Comparison of ENCODE assay signal across 1 cellular context in the genomic region with DNA sequence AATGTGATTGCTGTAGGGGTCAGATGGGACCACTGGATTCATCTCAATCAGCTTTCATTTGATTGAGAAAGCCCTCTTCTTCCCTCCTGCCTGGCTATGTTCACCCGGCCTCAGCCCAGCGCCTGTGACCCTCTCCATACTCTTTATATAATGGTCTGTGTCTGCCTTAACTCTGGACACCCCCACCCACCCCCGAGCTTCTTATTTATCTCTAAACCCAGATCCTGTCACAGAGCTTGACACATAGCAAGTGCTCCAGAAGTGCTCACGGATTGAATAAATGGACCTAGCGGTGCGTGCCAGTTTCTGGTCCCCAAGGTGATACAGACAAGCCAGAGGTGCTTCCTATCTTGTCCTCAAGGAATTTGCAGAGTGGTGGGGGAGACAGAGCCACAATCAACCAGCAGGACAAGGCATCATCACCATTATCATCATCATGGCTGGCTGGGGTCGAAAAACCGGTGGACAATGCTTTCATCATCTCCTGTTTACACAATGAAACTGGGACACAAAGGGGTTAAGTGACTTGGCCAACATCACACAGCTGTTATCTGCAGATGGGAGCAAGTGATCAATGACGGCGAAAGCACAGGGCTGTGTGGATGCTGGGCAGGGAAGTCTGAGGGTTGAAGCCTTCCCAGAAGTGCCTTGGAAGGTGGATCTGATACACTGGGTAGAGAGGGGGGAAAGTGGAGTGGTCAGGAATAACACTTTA.
TF ChIP-seq lines count a peak whose summit lies in the region.

No MANE protein-coding gene starts in this region.

TF ChIP-seq in K562, 482 proteins besides CTCF, POLR2A, EP300 and RAD21 (continued from another document):
- TF ChIP-seq, protein P1, sequence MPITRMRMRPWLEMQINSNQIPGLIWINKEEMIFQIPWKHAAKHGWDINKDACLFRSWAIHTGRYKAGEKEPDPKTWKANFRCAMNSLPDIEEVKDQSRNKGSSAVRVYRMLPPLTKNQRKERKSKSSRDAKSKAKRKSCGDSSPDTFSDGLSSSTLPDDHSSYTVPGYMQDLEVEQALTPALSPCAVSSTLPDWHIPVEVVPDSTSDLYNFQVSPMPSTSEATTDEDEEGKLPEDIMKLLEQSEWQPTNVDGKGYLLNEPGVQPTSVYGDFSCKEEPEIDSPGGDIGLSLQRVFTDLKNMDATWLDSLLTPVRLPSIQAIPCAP (CRISPR knock-in tag; IDR thresholded peaks at IDR 0.05; ENCODE audit: borderline replicate concordance): no peak
- TF ChIP-seq TRIM24 (IDR thresholded peaks at IDR 0.05) (peak; percentile 28 to 58; a peak in 2 of 4 replicates), RFX5 (IDR thresholded peaks at IDR 0.05; ENCODE audit: low read depth, low read length) (no peak), GTF2F1 (IDR thresholded peaks at IDR 0.05; ENCODE audit: low read depth, low read length) (no peak), ATF1 (CRISPR knock-in tag; IDR thresholded peaks at IDR 0.05) (no peak), ATF1 (tag; IDR thresholded peaks at IDR 0.05) (no peak), SRSF1 (IDR thresholded peaks at IDR 0.05; ENCODE audit: low read depth, low read length) (no peak), ADNP (tag; IDR thresholded peaks at IDR 0.05) (no peak), ZNF134 (CRISPR knock-in tag; conservative IDR thresholded peaks at IDR 0.05) (no peak), DPF2 (IDR thresholded peaks at IDR 0.05) (0 out of 2 replicates have a peak, but pooled peaks have one; percentile 28), ZKSCAN3 (CRISPR knock-in tag; IDR thresholded peaks at IDR 0.05) (no peak), SAP30 (IDR thresholded peaks at IDR 0.05; ENCODE audit: borderline replicate concordance, insufficient read depth, low read depth, low read length, poor library complexity, severe bottlenecking) (no peak), ZNF589 (CRISPR knock-in tag; IDR thresholded peaks at IDR 0.05; ENCODE audit: low read depth) (no peak)
- TF ChIP-seq, protein P2, sequence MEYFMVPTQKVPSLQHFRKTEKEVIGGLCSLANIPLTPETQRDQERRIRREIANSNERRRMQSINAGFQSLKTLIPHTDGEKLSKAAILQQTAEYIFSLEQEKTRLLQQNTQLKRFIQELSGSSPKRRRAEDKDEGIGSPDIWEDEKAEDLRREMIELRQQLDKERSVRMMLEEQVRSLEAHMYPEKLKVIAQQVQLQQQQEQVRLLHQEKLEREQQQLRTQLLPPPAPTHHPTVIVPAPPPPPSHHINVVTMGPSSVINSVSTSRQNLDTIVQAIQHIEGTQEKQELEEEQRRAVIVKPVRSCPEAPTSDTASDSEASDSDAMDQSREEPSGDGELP (CRISPR knock-in tag; IDR thresholded peaks at IDR 0.05; ENCODE audit: borderline replicate concordance): 0 out of 2 replicates have a peak, but pooled peaks have one; percentile 30
- TF ChIP-seq, protein P3, sequence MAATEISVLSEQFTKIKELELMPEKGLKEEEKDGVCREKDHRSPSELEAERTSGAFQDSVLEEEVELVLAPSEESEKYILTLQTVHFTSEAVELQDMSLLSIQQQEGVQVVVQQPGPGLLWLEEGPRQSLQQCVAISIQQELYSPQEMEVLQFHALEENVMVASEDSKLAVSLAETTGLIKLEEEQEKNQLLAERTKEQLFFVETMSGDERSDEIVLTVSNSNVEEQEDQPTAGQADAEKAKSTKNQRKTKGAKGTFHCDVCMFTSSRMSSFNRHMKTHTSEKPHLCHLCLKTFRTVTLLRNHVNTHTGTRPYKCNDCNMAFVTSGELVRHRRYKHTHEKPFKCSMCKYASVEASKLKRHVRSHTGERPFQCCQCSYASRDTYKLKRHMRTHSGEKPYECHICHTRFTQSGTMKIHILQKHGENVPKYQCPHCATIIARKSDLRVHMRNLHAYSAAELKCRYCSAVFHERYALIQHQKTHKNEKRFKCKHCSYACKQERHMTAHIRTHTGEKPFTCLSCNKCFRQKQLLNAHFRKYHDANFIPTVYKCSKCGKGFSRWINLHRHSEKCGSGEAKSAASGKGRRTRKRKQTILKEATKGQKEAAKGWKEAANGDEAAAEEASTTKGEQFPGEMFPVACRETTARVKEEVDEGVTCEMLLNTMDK (IDR thresholded peaks at IDR 0.05; ENCODE audit: borderline replicate concordance, insufficient read depth, low read depth, low read length, poor library complexity, severe bottlenecking): no peak
- TF ChIP-seq, protein P4, sequence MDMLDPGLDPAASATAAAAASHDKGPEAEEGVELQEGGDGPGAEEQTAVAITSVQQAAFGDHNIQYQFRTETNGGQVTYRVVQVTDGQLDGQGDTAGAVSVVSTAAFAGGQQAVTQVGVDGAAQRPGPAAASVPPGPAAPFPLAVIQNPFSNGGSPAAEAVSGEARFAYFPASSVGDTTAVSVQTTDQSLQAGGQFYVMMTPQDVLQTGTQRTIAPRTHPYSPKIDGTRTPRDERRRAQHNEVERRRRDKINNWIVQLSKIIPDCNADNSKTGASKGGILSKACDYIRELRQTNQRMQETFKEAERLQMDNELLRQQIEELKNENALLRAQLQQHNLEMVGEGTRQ (CRISPR knock-in tag; IDR thresholded peaks at IDR 0.05): no peak
- TF ChIP-seq, protein P5, sequence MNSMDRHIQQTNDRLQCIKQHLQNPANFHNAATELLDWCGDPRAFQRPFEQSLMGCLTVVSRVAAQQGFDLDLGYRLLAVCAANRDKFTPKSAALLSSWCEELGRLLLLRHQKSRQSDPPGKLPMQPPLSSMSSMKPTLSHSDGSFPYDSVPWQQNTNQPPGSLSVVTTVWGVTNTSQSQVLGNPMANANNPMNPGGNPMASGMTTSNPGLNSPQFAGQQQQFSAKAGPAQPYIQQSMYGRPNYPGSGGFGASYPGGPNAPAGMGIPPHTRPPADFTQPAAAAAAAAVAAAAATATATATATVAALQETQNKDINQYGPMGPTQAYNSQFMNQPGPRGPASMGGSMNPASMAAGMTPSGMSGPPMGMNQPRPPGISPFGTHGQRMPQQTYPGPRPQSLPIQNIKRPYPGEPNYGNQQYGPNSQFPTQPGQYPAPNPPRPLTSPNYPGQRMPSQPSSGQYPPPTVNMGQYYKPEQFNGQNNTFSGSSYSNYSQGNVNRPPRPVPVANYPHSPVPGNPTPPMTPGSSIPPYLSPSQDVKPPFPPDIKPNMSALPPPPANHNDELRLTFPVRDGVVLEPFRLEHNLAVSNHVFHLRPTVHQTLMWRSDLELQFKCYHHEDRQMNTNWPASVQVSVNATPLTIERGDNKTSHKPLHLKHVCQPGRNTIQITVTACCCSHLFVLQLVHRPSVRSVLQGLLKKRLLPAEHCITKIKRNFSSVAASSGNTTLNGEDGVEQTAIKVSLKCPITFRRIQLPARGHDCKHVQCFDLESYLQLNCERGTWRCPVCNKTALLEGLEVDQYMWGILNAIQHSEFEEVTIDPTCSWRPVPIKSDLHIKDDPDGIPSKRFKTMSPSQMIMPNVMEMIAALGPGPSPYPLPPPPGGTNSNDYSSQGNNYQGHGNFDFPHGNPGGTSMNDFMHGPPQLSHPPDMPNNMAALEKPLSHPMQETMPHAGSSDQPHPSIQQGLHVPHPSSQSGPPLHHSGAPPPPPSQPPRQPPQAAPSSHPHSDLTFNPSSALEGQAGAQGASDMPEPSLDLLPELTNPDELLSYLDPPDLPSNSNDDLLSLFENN (IDR thresholded peaks at IDR 0.05; ENCODE audit: low read depth in 2 of 2, low read length in 2 of 2): no peak
- TF ChIP-seq, protein P6, sequence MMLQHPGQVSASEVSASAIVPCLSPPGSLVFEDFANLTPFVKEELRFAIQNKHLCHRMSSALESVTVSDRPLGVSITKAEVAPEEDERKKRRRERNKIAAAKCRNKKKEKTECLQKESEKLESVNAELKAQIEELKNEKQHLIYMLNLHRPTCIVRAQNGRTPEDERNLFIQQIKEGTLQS (IDR thresholded peaks at IDR 0.05): peak; percentile 51; the same call in 1 of the 2 replicates
- TF ChIP-seq, protein P6 (CRISPR knock-in tag; conservative IDR thresholded peaks at IDR 0.05): no peak
TF ChIP-seq in K562: peak in this region for 14.
